Comparison of ENCODE assay signal across 9 cellular contexts in genomic region chr11:925158-925495, GRCh38. TPM values are rescaled to one million over a fixed set of nuclear protein-coding genes. Genes with fewer than 3 reads are reported as not detected.
DNase-seq lines count a peak whose midpoint lies in the region; ATAC-seq lines count a peak whose summit lies in the region.
"Had no signal": no experiment of that assay in that cellular context is flagged by ENCODE, and none has a peak within 500 bp of the region (broad histone marks: within the 10 kb centered on the region; RNA-seq: fewer than 3 reads in every experiment).

No MANE protein-coding gene starts in this region.

- ATAC-seq in activated T-cell treated with anti-CD3 and anti-CD28 coated beads, Interleukin-2, amount 50 U/mL, for 72 hours (replicated peaks in 1 of 2): no peak

- no peaks in the 10 kb centered on the region for H3K9me3 Mint-ChIP-seq in dendritic cell treated with granulocyte-macrophage colony-stimulating factor and Interleukin-4, amounts not matched to agents 40 ng/mL and 50 ng/mL, for 4 days
- no peaks in the 10 kb centered on the region for H3K9me3 Mint-ChIP-seq in activated T-cell treated with anti-CD3 and anti-CD28 coated beads, Interleukin-2, amount 50 U/mL, for 72 hours
- H3K9me3 Mint-ChIP-seq in activated T-cell treated with anti-CD3 and anti-CD28 coated beads, Interleukin-2, amount 50 U/mL, for 24 hours: no peaks in the 10 kb centered on the region
- H3K9me3 Mint-ChIP-seq: T-cell had no signal

- no peak overlapping the region for H3K27ac ChIP-seq in ACC112 (ENCODE audit: low read depth, low read length)
- H3K27ac ChIP-seq in HUES48 (ENCODE audit: low read depth, low read length): no peak overlapping the region
- H3K27ac ChIP-seq in mesodermal cell (ENCODE audit: low read depth, low read length, severe bottlenecking): no peak overlapping the region

- peaks cover 41% of the 10 kb centered on the region for H3K36me3 Mint-ChIP-seq in dendritic cell treated with granulocyte-macrophage colony-stimulating factor and Interleukin-4, amounts not matched to agents 40 ng/mL and 50 ng/mL, for 4 days (ENCODE audit: low read depth)
- H3K36me3 Mint-ChIP-seq in activated T-cell treated with anti-CD3 and anti-CD28 coated beads, Interleukin-2, amount 50 U/mL, for 72 hours (ENCODE audit: insufficient read depth in 2 of 2): no peaks in the 10 kb centered on the region
- peaks cover 26% of the 10 kb centered on the region for H3K36me3 Mint-ChIP-seq in activated T-cell treated with anti-CD3 and anti-CD28 coated beads, Interleukin-2, amount 50 U/mL, for 24 hours (ENCODE audit: low read depth)
- H3K36me3 Mint-ChIP-seq: T-cell had no signal

- peak overlapping the region; percentile 4 for H3K4me3 Mint-ChIP-seq in dendritic cell treated with granulocyte-macrophage colony-stimulating factor and Interleukin-4, amounts not matched to agents 40 ng/mL and 50 ng/mL, for 4 days
- H3K4me3 Mint-ChIP-seq in activated T-cell treated with anti-CD3 and anti-CD28 coated beads, Interleukin-2, amount 50 U/mL, for 72 hours: no peak overlapping the region
- H3K4me3 Mint-ChIP-seq in activated T-cell treated with anti-CD3 and anti-CD28 coated beads, Interleukin-2, amount 50 U/mL, for 24 hours: no peak overlapping the region

- peak overlapping the region; percentile 65; the same call in 1 of the 2 replicates for H3K4me3 ChIP-seq in ACC112 (ENCODE audit: low read depth, low read length)
- H3K4me3 ChIP-seq in HUES48 (ENCODE audit: low read depth, low read length): peak overlapping the region; percentile 33; the same call in 1 of the 2 replicates
- peak overlapping the region; percentile 18 for H3K4me3 ChIP-seq in mesodermal cell (ENCODE audit: extremely low read depth, insufficient read depth, low read length, poor library complexity, severe bottlenecking)

- no peak for DNase-seq in activated T-cell treated with anti-CD3 and anti-CD28 coated beads, Interleukin-2, amount 50 U/mL, for 72 hours
- no peak for DNase-seq in SHP77 (lab: John Stamatoyannopoulos, UW)
- DNase-seq in NCI-H526 (lab: John Stamatoyannopoulos, UW): no peak
- no peak for DNase-seq in activated T-cell treated with anti-CD3 and anti-CD28 coated beads, Interleukin-2, amount 50 U/mL, for 24 hours

- no peaks in the 10 kb centered on the region for H3K27me3 Mint-ChIP-seq in dendritic cell treated with granulocyte-macrophage colony-stimulating factor and Interleukin-4, amounts not matched to agents 40 ng/mL and 50 ng/mL, for 4 days
- no peaks in the 10 kb centered on the region for H3K27me3 Mint-ChIP-seq in activated T-cell treated with anti-CD3 and anti-CD28 coated beads, Interleukin-2, amount 50 U/mL, for 72 hours (ENCODE audit: low read depth)
- H3K27me3 Mint-ChIP-seq in activated T-cell treated with anti-CD3 and anti-CD28 coated beads, Interleukin-2, amount 50 U/mL, for 24 hours: no peaks in the 10 kb centered on the region
- H3K27me3 Mint-ChIP-seq: T-cell had no signal

- H3K79me2 ChIP-seq in ACC112 (ENCODE audit: control insufficient read depth, insufficient read depth, low read length, unreplicated experiment): peaks cover 40% of the 10 kb centered on the region

- no peak overlapping the region for H3K9ac ChIP-seq in HUES48 (ENCODE audit: low read depth, low read length)

- intact Hi-C loops in dendritic cell treated with granulocyte-macrophage colony-stimulating factor and Interleukin-4, amounts not matched to agents 40 ng/mL and 50 ng/mL, for 4 days (cut with micrococcal nuclease): loop anchor here (2.0 kb wide), 1 partner anchor 14 kb away; the partner anchor contains the start of gene CHID1

- no peak overlapping the region for H3K27ac Mint-ChIP-seq in dendritic cell treated with granulocyte-macrophage colony-stimulating factor and Interleukin-4, amounts not matched to agents 40 ng/mL and 50 ng/mL, for 4 days
- H3K27ac Mint-ChIP-seq in activated T-cell treated with anti-CD3 and anti-CD28 coated beads, Interleukin-2, amount 50 U/mL, for 72 hours: no peak overlapping the region
- no peak overlapping the region for H3K27ac Mint-ChIP-seq in activated T-cell treated with anti-CD3 and anti-CD28 coated beads, Interleukin-2, amount 50 U/mL, for 24 hours
- H3K27ac Mint-ChIP-seq: T-cell had no signal

- H3K27me3 ChIP-seq in ACC112 (ENCODE audit: insufficient read depth, low read length) (no peaks in the 10 kb centered on the region), HUES48 (ENCODE audit: control insufficient read depth, insufficient read depth, low read length) (no peaks in the 10 kb centered on the region)

- H3K4me1 Mint-ChIP-seq in dendritic cell treated with granulocyte-macrophage colony-stimulating factor and Interleukin-4, amounts not matched to agents 40 ng/mL and 50 ng/mL, for 4 days (ENCODE audit: low read depth): peaks cover 47% of the 10 kb centered on the region
- peaks cover 30% of the 10 kb centered on the region for H3K4me1 Mint-ChIP-seq in activated T-cell treated with anti-CD3 and anti-CD28 coated beads, Interleukin-2, amount 50 U/mL, for 72 hours (ENCODE audit: low read depth)
- peaks cover 36% of the 10 kb centered on the region for H3K4me1 Mint-ChIP-seq in activated T-cell treated with anti-CD3 and anti-CD28 coated beads, Interleukin-2, amount 50 U/mL, for 24 hours (ENCODE audit: low read depth)

- H2AFZ ChIP-seq in ACC112 (ENCODE audit: low read length, unreplicated experiment): peak overlapping the region; percentile 33

- H3K36me3 ChIP-seq in ACC112 (ENCODE audit: insufficient read depth, low read length) (no peaks in the 10 kb centered on the region), HUES48 (ENCODE audit: control insufficient read depth, insufficient read depth, low read length) (peaks cover 21% of the 10 kb centered on the region), mesodermal cell (ENCODE audit: control insufficient read depth, insufficient read depth, low read length) (peaks cover 32% of the 10 kb centered on the region)

- H3K4me1 ChIP-seq in ACC112 (ENCODE audit: control insufficient read depth, insufficient read depth, low read length, unreplicated experiment) (peaks cover 7% of the 10 kb centered on the region), HUES48 (ENCODE audit: control insufficient read depth, insufficient read depth, low read length) (peaks cover 6% of the 10 kb centered on the region; the same call in 1 of the 2 replicates), mesodermal cell (ENCODE audit: control insufficient read depth, insufficient read depth, low read length, poor library complexity, severe bottlenecking) (peaks cover 8% of the 10 kb centered on the region)

- WGBS in mesodermal cell (ENCODE audit: insufficient coverage in 2 of 2), 2 experiments: 91 to 92% methylated on average over 23 to 25 of the region's 28 CpGs

- H3K9me3 ChIP-seq in HUES48 (ENCODE audit: control insufficient read depth, insufficient read depth, low read length): no peaks in the 10 kb centered on the region
- H3K9me3 ChIP-seq in mesodermal cell (ENCODE audit: control insufficient read depth, low read length): no peaks in the 10 kb centered on the region

RNA-seq across cellular contexts. Expression of gene AP2A2, which starts 0.5 kb away (rescaled TPM):
- polyA plus RNA-seq in mesodermal cell (2013, experiment 1 of 2): 92.0 TPM
- 76.9 TPM for polyA plus RNA-seq in mesodermal cell (2013, experiment 2 of 2)
- total RNA-seq in activated T-cell treated with anti-CD3 and anti-CD28 coated beads, Interleukin-2, amount 50 U/mL, for 72 hours: 10 to 100 TPM; 49.5 to 57.0 TPM

RNA-seq across cellular contexts. Expression of gene CHID1, which starts 14.5 kb away (rescaled TPM):
- polyA plus RNA-seq in mesodermal cell (2013, experiment 1 of 2): 83.5 TPM
- 70.4 TPM for polyA plus RNA-seq in mesodermal cell (2013, experiment 2 of 2)
- 10 to 100 TPM; 33.9 to 44.2 TPM for total RNA-seq in activated T-cell treated with anti-CD3 and anti-CD28 coated beads, Interleukin-2, amount 50 U/mL, for 72 hours
